ENCODE assay signal across 28 cellular contexts in genomic region chr2:230955163-230955779, GRCh38. TPM values are rescaled to one million over a fixed set of nuclear protein-coding genes. Genes with fewer than 3 reads are reported as not detected.
"Had no signal": no experiment of that assay in that cellular context is flagged by ENCODE, and none has a peak within 500 bp of the region (broad histone marks: within the 10 kb centered on the region; RNA-seq: fewer than 3 reads in every experiment).

No MANE protein-coding gene starts in this region.

- H3K27me3 ChIP-seq: breast epithelium, colonic mucosa, SJSA1 had no signal

- H3K27ac Mint-ChIP-seq: activated naive CD4-positive, alpha-beta T cell treated with anti-CD3 and anti-CD28 coated beads, Interleukin-2, amount 50 U/mL, for 24 hours; activated T-helper 1 cell treated with anti-CD3 and anti-CD28 coated beads, Interleukin-12 subunit alpha, Interleukin-12 subunit beta, Interleukin-2, Interleukin-4 antibody, amounts not matched to agents 30 ng/mL and 10 ng/mL and 1 ng/mL, durations not matched to agents 14 hours and 24 hours and 36 hours; neural progenitor cell; type B pancreatic cell had no signal

- DNase-seq: activated CD4-positive, alpha-beta T cell treated with anti-CD3 and anti-CD28 coated beads for 1 hour; activated CD4-positive, alpha-beta T cell treated with anti-CD3 and anti-CD28 coated beads, Interleukin-2, amount 50 U/mL, for 4 hours; activated gamma-delta T cell treated with Interleukin-2 at 50 U/mL for 16 hours; colonic mucosa; dorsolateral prefrontal cortex; esophagus squamous epithelium; heart right ventricle; lower lobe of right lung; mesendoderm; mucosa of descending colon; posterior cingulate gyrus; right lobe of liver; stimulated activated CD4-positive, alpha-beta T cell treated with anti-CD3 and anti-CD28 coated beads, Interleukin-1b, Interleukin-23, amount 100 ng/mL, for 48 hours; T-helper 9 cell had no signal

- H3K9me3 ChIP-seq: breast epithelium, colonic mucosa, esophagus squamous epithelium, lower lobe of right lung, mucosa of descending colon, right lobe of liver, SJSA1, thoracic aorta had no signal

- H3K36me3 Mint-ChIP-seq: activated naive CD4-positive, alpha-beta T cell treated with anti-CD3 and anti-CD28 coated beads, Interleukin-2, amount 50 U/mL, for 24 hours; neural progenitor cell; type B pancreatic cell had no signal

- H3K4me1 ChIP-seq: colonic mucosa had no signal

- H3K9me3 Mint-ChIP-seq: activated naive CD4-positive, alpha-beta T cell treated with anti-CD3 and anti-CD28 coated beads, Interleukin-2, amount 50 U/mL, for 24 hours; activated T-helper 1 cell treated with anti-CD3 and anti-CD28 coated beads, Interleukin-12 subunit alpha, Interleukin-12 subunit beta, Interleukin-2, Interleukin-4 antibody, amounts not matched to agents 30 ng/mL and 10 ng/mL and 1 ng/mL, durations not matched to agents 14 hours and 24 hours and 36 hours; central memory CD8-positive, alpha-beta T cell; type B pancreatic cell had no signal

- H2AFZ ChIP-seq: neural progenitor cell had no signal

- H3K4me3 ChIP-seq: breast epithelium, colonic mucosa, dorsolateral prefrontal cortex, esophagus squamous epithelium, heart right ventricle, lower lobe of right lung, mucosa of descending colon, neural progenitor cell, right lobe of liver, SJSA1, skin epidermis, thoracic aorta had no signal

- FAIRE-seq: astrocyte, keratinocyte had no signal

- H3K9ac ChIP-seq: neural progenitor cell had no signal

- H3K36me3 ChIP-seq: breast epithelium, colonic mucosa, esophagus squamous epithelium, heart right ventricle, lower lobe of right lung, neural progenitor cell, right lobe of liver, SJSA1, thoracic aorta had no signal

- H3K4me2 ChIP-seq: neural progenitor cell had no signal

- ATAC-seq: heart right ventricle, left lobe of liver, lower lobe of right lung, mucosa of descending colon, right lobe of liver had no signal

- H3K27ac ChIP-seq: breast epithelium, colonic mucosa, dorsolateral prefrontal cortex, esophagus squamous epithelium, heart right ventricle, lower lobe of right lung, neural progenitor cell, right lobe of liver, SJSA1, skin epidermis, thoracic aorta had no signal

- H3K4me3 Mint-ChIP-seq: activated naive CD4-positive, alpha-beta T cell treated with anti-CD3 and anti-CD28 coated beads, Interleukin-2, amount 50 U/mL, for 24 hours; activated T-helper 1 cell treated with anti-CD3 and anti-CD28 coated beads, Interleukin-12 subunit alpha, Interleukin-12 subunit beta, Interleukin-2, Interleukin-4 antibody, amounts not matched to agents 30 ng/mL and 10 ng/mL and 1 ng/mL, durations not matched to agents 14 hours and 24 hours and 36 hours; central memory CD8-positive, alpha-beta T cell; neural progenitor cell; type B pancreatic cell had no signal

RNA-seq across cellular contexts. Expression of gene GPR55, which starts 30.2 kb away (rescaled TPM):
- total RNA-seq: astrocyte, left lobe of liver, thoracic aorta had no signal
- polyA plus RNA-seq: keratinocyte had no signal

RNA-seq across cellular contexts. Expression of gene SPATA3, which starts 40.6 kb away (rescaled TPM):
- total RNA-seq: activated T-helper 1 cell treated with anti-CD3 and anti-CD28 coated beads, Interleukin-12 subunit alpha, Interleukin-12 subunit beta, Interleukin-2, Interleukin-4 antibody, amounts not matched to agents 30 ng/mL and 10 ng/mL and 1 ng/mL, durations not matched to agents 14 hours and 24 hours and 36 hours; astrocyte; breast epithelium; colonic mucosa; esophagus squamous epithelium; heart right ventricle; left lobe of liver; lower lobe of right lung; mucosa of descending colon; omental fat pad; right lobe of liver; SJSA1; T-helper 1 cell treated with Interleukin-12 subunit alpha and Interleukin-12 subunit beta and Interleukin-4 antibody, amounts not matched to agents 30 ng/mL and 1 ng/mL, for 36 hours; thoracic aorta had no signal
- polyA plus RNA-seq: heart right ventricle, keratinocyte had no signal
